In the genomic region with DNA sequence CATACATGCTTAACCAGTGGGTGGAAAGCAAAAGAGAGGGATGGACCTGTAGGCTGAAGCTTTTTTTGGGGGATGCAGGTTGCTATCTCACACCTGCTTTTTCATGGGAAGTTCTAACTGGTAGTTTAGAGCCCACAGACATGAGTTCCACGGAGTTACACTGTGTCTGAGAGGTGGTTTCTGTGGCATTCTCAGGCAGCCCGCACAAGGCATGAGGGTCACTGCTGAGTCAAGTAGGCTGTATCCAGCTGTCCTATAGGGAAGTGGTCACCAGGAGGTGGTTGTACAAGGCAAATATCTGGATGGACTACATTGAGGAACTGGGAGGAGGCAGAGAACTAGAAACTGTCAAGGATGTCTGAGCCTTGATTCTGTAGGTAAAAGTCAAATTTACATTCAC, we compare ENCODE assay signal across 32 cellular contexts.
"Had no signal": no experiment of that assay in that cellular context is flagged by ENCODE, and none has a peak within 500 bp of the region (broad histone marks: within the 10 kb centered on the region; RNA-seq: fewer than 3 reads in every experiment).

No MANE protein-coding gene starts in this region.

- DNase-seq: activated CD4-positive, alpha-beta memory T cell treated with anti-CD3 and anti-CD28 coated beads for 36 hours; activated CD4-positive, alpha-beta T cell treated with anti-CD3 and anti-CD28 coated beads for 36 hours; activated CD4-positive, alpha-beta T cell treated with anti-CD3 and anti-CD28 coated beads, Interleukin-2, amount 10 ng/mL, durations not matched to agents 24 days and 14 days; activated CD4-positive, CD25-positive, alpha-beta regulatory T cell; activated CD4-positive, CD25-positive, alpha-beta regulatory T cell treated with anti-CD3 and anti-CD28 coated beads, Interleukin-2, amount 50 U/mL, for 72 hours; activated CD8-positive, alpha-beta memory T cell treated with anti-CD3 and anti-CD28 coated beads, Interleukin-2, amount 10 ng/mL, durations not matched to agents 7 days and 5 days; activated CD8-positive, alpha-beta memory T cell treated with anti-CD3 and anti-CD28 coated beads, Interleukin-2, amount 50 U/mL, for 4 hours; activated CD8-positive, alpha-beta T cell treated with anti-CD3 and anti-CD28 coated beads, Interleukin-2, amount 10 ng/mL, durations not matched to agents 7 days and 5 days; activated effector memory CD4-positive, alpha-beta T cell treated with anti-CD3 and anti-CD28 coated beads, Interleukin-2, amount 50 U/mL, for 16 hours; activated naive CD4-positive, alpha-beta T cell treated with anti-CD3 and anti-CD28 coated beads for 36 hours; activated naive CD8-positive, alpha-beta T cell treated with anti-CD3 and anti-CD28 coated beads for 36 hours; activated naive CD8-positive, alpha-beta T cell treated with anti-CD3 and anti-CD28 coated beads, Interleukin-2, amount 50 U/mL, for 24 hours; activated T-cell treated with anti-CD3 and anti-CD28 coated beads, Interleukin-2, amount 50 U/mL, for 1 hour; activated T-cell treated with anti-CD3 and anti-CD28 coated beads, Interleukin-2, amount 50 U/mL, for 48 hours; adrenal gland; amygdala; aorta; body of pancreas; central memory CD4-positive, alpha-beta T cell; cerebellar nuclear complex; colonic mucosa; effector CD8-positive, alpha-beta T cell; esophagus squamous epithelium; foreskin melanocyte; heart right ventricle; T-helper 2 cell had no signal

- ATAC-seq: activated CD4-positive, alpha-beta T cell treated with anti-CD3 and anti-CD28 coated beads for 36 hours; activated CD8-positive, alpha-beta memory T cell treated with anti-CD3 and anti-CD28 coated beads, Interleukin-2, amount 10 ng/mL, durations not matched to agents 7 days and 5 days; activated CD8-positive, alpha-beta T cell treated with anti-CD3 and anti-CD28 coated beads, Interleukin-2, amount 10 ng/mL, durations not matched to agents 7 days and 5 days; activated naive CD8-positive, alpha-beta T cell treated with anti-CD3 and anti-CD28 coated beads, Interleukin-2, amount 50 U/mL, for 24 hours; body of pancreas; gastroesophageal sphincter; heart right ventricle had no signal

- H3K4me1 Mint-ChIP-seq: activated CD4-positive, alpha-beta T cell treated with anti-CD3 and anti-CD28 coated beads for 36 hours; activated CD4-positive, alpha-beta T cell treated with anti-CD3 and anti-CD28 coated beads, Interleukin-2, amount 10 ng/mL, durations not matched to agents 24 days and 14 days; activated CD8-positive, alpha-beta memory T cell treated with anti-CD3 and anti-CD28 coated beads, Interleukin-2, amount 10 ng/mL, durations not matched to agents 7 days and 5 days; activated naive CD4-positive, alpha-beta T cell treated with anti-CD3 and anti-CD28 coated beads, Interleukin-2, amount 50 U/mL, for 24 hours; activated naive CD8-positive, alpha-beta T cell treated with anti-CD3 and anti-CD28 coated beads for 36 hours; activated naive CD8-positive, alpha-beta T cell treated with anti-CD3 and anti-CD28 coated beads, Interleukin-2, amount 50 U/mL, for 24 hours had no signal

- H3K36me3 Mint-ChIP-seq: activated CD4-positive, alpha-beta memory T cell treated with anti-CD3 and anti-CD28 coated beads for 36 hours; activated CD8-positive, alpha-beta memory T cell treated with anti-CD3 and anti-CD28 coated beads, Interleukin-2, amount 10 ng/mL, durations not matched to agents 7 days and 5 days; activated naive CD4-positive, alpha-beta T cell treated with anti-CD3 and anti-CD28 coated beads, Interleukin-2, amount 50 U/mL, for 24 hours; activated naive CD8-positive, alpha-beta T cell treated with anti-CD3 and anti-CD28 coated beads for 36 hours had no signal

- H3K36me3 ChIP-seq: adrenal gland, cardiac muscle cell, colonic mucosa, esophagus squamous epithelium, gastroesophageal sphincter, heart right ventricle had no signal

- H3K27me3 Mint-ChIP-seq: activated CD4-positive, alpha-beta memory T cell treated with anti-CD3 and anti-CD28 coated beads for 36 hours; activated CD4-positive, alpha-beta T cell treated with anti-CD3 and anti-CD28 coated beads for 36 hours; activated CD4-positive, alpha-beta T cell treated with anti-CD3 and anti-CD28 coated beads, Interleukin-2, amount 10 ng/mL, durations not matched to agents 24 days and 14 days; activated CD8-positive, alpha-beta memory T cell treated with anti-CD3 and anti-CD28 coated beads, Interleukin-2, amount 10 ng/mL, durations not matched to agents 7 days and 5 days; activated naive CD4-positive, alpha-beta T cell treated with anti-CD3 and anti-CD28 coated beads, Interleukin-2, amount 50 U/mL, for 24 hours; activated naive CD8-positive, alpha-beta T cell treated with anti-CD3 and anti-CD28 coated beads for 36 hours; activated naive CD8-positive, alpha-beta T cell treated with anti-CD3 and anti-CD28 coated beads, Interleukin-2, amount 50 U/mL, for 24 hours had no signal

- H3K27ac ChIP-seq: adrenal gland, body of pancreas, cardiac muscle cell, colonic mucosa, epithelial cell of prostate, esophagus squamous epithelium, gastroesophageal sphincter, heart right ventricle had no signal

- H3K27ac Mint-ChIP-seq: activated CD4-positive, alpha-beta memory T cell treated with anti-CD3 and anti-CD28 coated beads for 36 hours; activated CD4-positive, alpha-beta T cell treated with anti-CD3 and anti-CD28 coated beads for 36 hours; activated CD4-positive, alpha-beta T cell treated with anti-CD3 and anti-CD28 coated beads, Interleukin-2, amount 10 ng/mL, durations not matched to agents 24 days and 14 days; activated CD8-positive, alpha-beta memory T cell treated with anti-CD3 and anti-CD28 coated beads, Interleukin-2, amount 10 ng/mL, durations not matched to agents 7 days and 5 days; activated CD8-positive, alpha-beta T cell treated with anti-CD3 and anti-CD28 coated beads, Interleukin-2, amount 10 ng/mL, durations not matched to agents 7 days and 5 days; activated naive CD4-positive, alpha-beta T cell treated with anti-CD3 and anti-CD28 coated beads for 36 hours; activated naive CD4-positive, alpha-beta T cell treated with anti-CD3 and anti-CD28 coated beads, Interleukin-2, amount 50 U/mL, for 24 hours; activated naive CD8-positive, alpha-beta T cell treated with anti-CD3 and anti-CD28 coated beads for 36 hours; activated naive CD8-positive, alpha-beta T cell treated with anti-CD3 and anti-CD28 coated beads, Interleukin-2, amount 50 U/mL, for 24 hours; activated T-helper 1 cell treated with anti-CD3 and anti-CD28 coated beads, Interleukin-12 subunit alpha, Interleukin-12 subunit beta, Interleukin-2, Interleukin-4 antibody, amounts not matched to agents 30 ng/mL and 10 ng/mL and 1 ng/mL, durations not matched to agents 14 hours and 24 hours and 36 hours; activated T-helper 2 cell treated with anti-CD3 and anti-CD28 coated beads, Interferon-gamma antibody, Interleukin-2, Interleukin-4, amounts not matched to agents 10 μg/mL and 5 μg/mL and 100 μg/mL, durations not matched to agents 14 hours and 24 hours and 36 hours had no signal

- H3K4me3 ChIP-seq: adrenal gland, body of pancreas, cardiac muscle cell, colonic mucosa, esophagus squamous epithelium, gastroesophageal sphincter, heart right ventricle had no signal

- H3K4me3 Mint-ChIP-seq: activated CD4-positive, alpha-beta memory T cell treated with anti-CD3 and anti-CD28 coated beads for 36 hours; activated CD4-positive, alpha-beta T cell treated with anti-CD3 and anti-CD28 coated beads for 36 hours; activated CD4-positive, alpha-beta T cell treated with anti-CD3 and anti-CD28 coated beads, Interleukin-2, amount 10 ng/mL, durations not matched to agents 24 days and 14 days; activated CD8-positive, alpha-beta memory T cell treated with anti-CD3 and anti-CD28 coated beads, Interleukin-2, amount 10 ng/mL, durations not matched to agents 7 days and 5 days; activated CD8-positive, alpha-beta T cell treated with anti-CD3 and anti-CD28 coated beads, Interleukin-2, amount 10 ng/mL, durations not matched to agents 7 days and 5 days; activated naive CD4-positive, alpha-beta T cell treated with anti-CD3 and anti-CD28 coated beads for 36 hours; activated naive CD4-positive, alpha-beta T cell treated with anti-CD3 and anti-CD28 coated beads, Interleukin-2, amount 50 U/mL, for 24 hours; activated naive CD8-positive, alpha-beta T cell treated with anti-CD3 and anti-CD28 coated beads for 36 hours; activated naive CD8-positive, alpha-beta T cell treated with anti-CD3 and anti-CD28 coated beads, Interleukin-2, amount 50 U/mL, for 24 hours; activated T-helper 1 cell treated with anti-CD3 and anti-CD28 coated beads, Interleukin-12 subunit alpha, Interleukin-12 subunit beta, Interleukin-2, Interleukin-4 antibody, amounts not matched to agents 30 ng/mL and 10 ng/mL and 1 ng/mL, durations not matched to agents 14 hours and 24 hours and 36 hours had no signal

- H3K27me3 ChIP-seq: adrenal gland, body of pancreas, cardiac muscle cell, colonic mucosa, esophagus squamous epithelium, gastroesophageal sphincter, heart right ventricle had no signal

- H3K4me1 ChIP-seq: adrenal gland, body of pancreas, colonic mucosa, esophagus squamous epithelium, gastroesophageal sphincter, heart right ventricle had no signal

- H3K9me3 ChIP-seq: adrenal gland, body of pancreas, colonic mucosa, esophagus squamous epithelium, gastroesophageal sphincter had no signal
